In genomic region chr13:41059466-41059865, GRCh38 we compare ENCODE assay signal across 8 cellular contexts. TPM values are rescaled to one million over a fixed set of nuclear protein-coding genes. Genes with fewer than 3 reads are reported as not detected.
DNase-seq lines count a peak whose midpoint lies in the region; ATAC-seq, FAIRE-seq and TF ChIP-seq lines count a peak whose summit lies in the region.

No MANE protein-coding gene starts in this region.

- ATAC-seq in stimulated activated naive B cell treated with anti-CD40 and anti-IgM and Interleukin-4, amounts not matched to agents 10 μg/mL and 1 μg/mL and 100 μg/mL, for 72 hours (replicated peaks) = no peak
- ATAC-seq in HG03457 (IDR thresholded peaks at IDR 0.05; ENCODE audit: unreplicated experiment) (no peak), GM21423 (IDR thresholded peaks at IDR 0.05; ENCODE audit: unreplicated experiment) (no peak)

- peaks cover 14% of the 10 kb centered on the region for H3K36me3 Mint-ChIP-seq in activated T-helper 1 cell treated with anti-CD3 and anti-CD28 coated beads, Interleukin-12 subunit alpha, Interleukin-12 subunit beta, Interleukin-2, Interleukin-4 antibody, amounts not matched to agents 30 ng/mL and 10 ng/mL and 1 ng/mL, durations not matched to agents 14 hours and 24 hours and 36 hours (ENCODE audit: low read depth)
- H3K36me3 Mint-ChIP-seq in stimulated activated naive B cell treated with anti-CD40 and anti-IgM and Interleukin-4, amounts not matched to agents 10 μg/mL and 1 μg/mL and 100 μg/mL, for 72 hours = peaks cover 13 to 25% of the 10 kb centered on the region in 2 donors

- H3K36me3 ChIP-seq in ACC112 (ENCODE audit: insufficient read depth, low read length) = no peaks in the 10 kb centered on the region
- H3K36me3 ChIP-seq in iPS-15b (ENCODE audit: control insufficient read depth, insufficient read depth, low read length) = no peaks in the 10 kb centered on the region

- H3K4me1 Mint-ChIP-seq in activated T-helper 1 cell treated with anti-CD3 and anti-CD28 coated beads, Interleukin-12 subunit alpha, Interleukin-12 subunit beta, Interleukin-2, Interleukin-4 antibody, amounts not matched to agents 30 ng/mL and 10 ng/mL and 1 ng/mL, durations not matched to agents 14 hours and 24 hours and 36 hours (ENCODE audit: low read depth) = peaks cover 74% of the 10 kb centered on the region
- peaks cover 38 to 77% of the 10 kb centered on the region in 2 donors for H3K4me1 Mint-ChIP-seq in stimulated activated naive B cell treated with anti-CD40 and anti-IgM and Interleukin-4, amounts not matched to agents 10 μg/mL and 1 μg/mL and 100 μg/mL, for 72 hours

- H3K4me3 Mint-ChIP-seq in activated T-helper 1 cell treated with anti-CD3 and anti-CD28 coated beads, Interleukin-12 subunit alpha, Interleukin-12 subunit beta, Interleukin-2, Interleukin-4 antibody, amounts not matched to agents 30 ng/mL and 10 ng/mL and 1 ng/mL, durations not matched to agents 14 hours and 24 hours and 36 hours = peak overlapping the region; percentile 98
- peak overlapping the region; percentile 99 to 100 for H3K4me3 Mint-ChIP-seq in stimulated activated naive B cell treated with anti-CD40 and anti-IgM and Interleukin-4, amounts not matched to agents 10 μg/mL and 1 μg/mL and 100 μg/mL, for 72 hours

- no peaks in the 10 kb centered on the region for H3K9me3 Mint-ChIP-seq in activated T-helper 1 cell treated with anti-CD3 and anti-CD28 coated beads, Interleukin-12 subunit alpha, Interleukin-12 subunit beta, Interleukin-2, Interleukin-4 antibody, amounts not matched to agents 30 ng/mL and 10 ng/mL and 1 ng/mL, durations not matched to agents 14 hours and 24 hours and 36 hours
- no peaks in the 10 kb centered on the region for H3K9me3 Mint-ChIP-seq in stimulated activated naive B cell treated with anti-CD40 and anti-IgM and Interleukin-4, amounts not matched to agents 10 μg/mL and 1 μg/mL and 100 μg/mL, for 72 hours

- peaks cover 78% of the 10 kb centered on the region for H3K79me2 ChIP-seq in ACC112 (ENCODE audit: control insufficient read depth, insufficient read depth, low read length, unreplicated experiment)

- no peak for TF ChIP-seq CTCF in HFF-Myc (IDR thresholded peaks at IDR 0.05; ENCODE audit: low read depth, low read length, missing control alignments)
- no peak for TF ChIP-seq CTCF in D721Med (IDR thresholded peaks at IDR 0.05; ENCODE audit: insufficient read depth, missing control alignments)

- H3K27me3 ChIP-seq in ACC112 (ENCODE audit: insufficient read depth, low read length) = no peaks in the 10 kb centered on the region
- no peaks in the 10 kb centered on the region for H3K27me3 ChIP-seq in iPS-15b (ENCODE audit: control insufficient read depth, insufficient read depth, low read length)

- peak overlapping the region; percentile 99 for H3K27ac Mint-ChIP-seq in activated T-helper 1 cell treated with anti-CD3 and anti-CD28 coated beads, Interleukin-12 subunit alpha, Interleukin-12 subunit beta, Interleukin-2, Interleukin-4 antibody, amounts not matched to agents 30 ng/mL and 10 ng/mL and 1 ng/mL, durations not matched to agents 14 hours and 24 hours and 36 hours
- peak overlapping the region; percentile 100 for H3K27ac Mint-ChIP-seq in stimulated activated naive B cell treated with anti-CD40 and anti-IgM and Interleukin-4, amounts not matched to agents 10 μg/mL and 1 μg/mL and 100 μg/mL, for 72 hours

- intact Hi-C loops in activated T-helper 1 cell treated with anti-CD3 and anti-CD28 coated beads, Interleukin-12 subunit alpha, Interleukin-12 subunit beta, Interleukin-2, Interleukin-4 antibody, amounts not matched to agents 30 ng/mL and 10 ng/mL and 1 ng/mL, durations not matched to agents 14 hours and 24 hours and 36 hours (cut with micrococcal nuclease) = no loop called here

- H3K9ac ChIP-seq in iPS-15b (ENCODE audit: low read depth, low read length) = peak overlapping the region; percentile 91

- DNase-seq in HFF-Myc (ENCODE audit: extremely low read depth, low read depth) (no peak), D721Med (ENCODE audit: insufficient read length, low spot score) (no peak)
- DNase-seq in activated T-helper 1 cell treated with anti-CD3 and anti-CD28 coated beads, Interleukin-12 subunit alpha, Interleukin-12 subunit beta, Interleukin-2, Interleukin-4 antibody, amounts not matched to agents 30 ng/mL and 10 ng/mL and 1 ng/mL, durations not matched to agents 14 hours and 24 hours and 36 hours (ENCODE audit: low spot score) = no peak
- DNase-seq in stimulated activated naive B cell treated with anti-CD40 and anti-IgM and Interleukin-4, amounts not matched to agents 10 μg/mL and 1 μg/mL and 100 μg/mL, for 72 hours = no peak

- FAIRE-seq in D721Med (lab: Jason Lieb, UNC) = no peak

- H3K4me1 ChIP-seq in ACC112 (ENCODE audit: control insufficient read depth, insufficient read depth, low read length, unreplicated experiment) (peaks cover 41% of the 10 kb centered on the region), iPS-15b (ENCODE audit: control insufficient read depth, insufficient read depth, low read length) (peaks cover 6% of the 10 kb centered on the region)

- H3K9me3 ChIP-seq in iPS-15b (ENCODE audit: control insufficient read depth, insufficient read depth, low read length) = no peaks in the 10 kb centered on the region

- H3K27me3 Mint-ChIP-seq in activated T-helper 1 cell treated with anti-CD3 and anti-CD28 coated beads, Interleukin-12 subunit alpha, Interleukin-12 subunit beta, Interleukin-2, Interleukin-4 antibody, amounts not matched to agents 30 ng/mL and 10 ng/mL and 1 ng/mL, durations not matched to agents 14 hours and 24 hours and 36 hours (ENCODE audit: insufficient read depth) = peaks cover 6% of the 10 kb centered on the region
- H3K27me3 Mint-ChIP-seq in stimulated activated naive B cell treated with anti-CD40 and anti-IgM and Interleukin-4, amounts not matched to agents 10 μg/mL and 1 μg/mL and 100 μg/mL, for 72 hours = no peaks in the 10 kb centered on the region

- peak overlapping the region; percentile 55 for H2AFZ ChIP-seq in ACC112 (ENCODE audit: low read length, unreplicated experiment)

- H3K27ac ChIP-seq in ACC112 (ENCODE audit: low read depth, low read length) = peak overlapping the region; percentile 97

- peak overlapping the region; percentile 88 for H3K4me3 ChIP-seq in ACC112 (ENCODE audit: low read depth, low read length)
- peak overlapping the region; percentile 69 for H3K4me3 ChIP-seq in HFF-Myc (replicated peaks; ENCODE audit: low read depth, low read length)
- H3K4me3 ChIP-seq in iPS-15b (ENCODE audit: low read depth, low read length) = peak overlapping the region; percentile 97

RNA-seq across cellular contexts. Expression of gene WBP4, which starts 1.8 kb away (rescaled TPM):
- 13.4 and 14.0 TPM in 2 replicates for total RNA-seq in activated T-helper 1 cell treated with anti-CD3 and anti-CD28 coated beads, Interleukin-12 subunit alpha, Interleukin-12 subunit beta, Interleukin-2, Interleukin-4 antibody, amounts not matched to agents 30 ng/mL and 10 ng/mL and 1 ng/mL, durations not matched to agents 14 hours and 24 hours and 36 hours

RNA-seq across cellular contexts. Expression of gene ELF1, which starts 40.4 kb away (rescaled TPM):
- total RNA-seq in activated T-helper 1 cell treated with anti-CD3 and anti-CD28 coated beads, Interleukin-12 subunit alpha, Interleukin-12 subunit beta, Interleukin-2, Interleukin-4 antibody, amounts not matched to agents 30 ng/mL and 10 ng/mL and 1 ng/mL, durations not matched to agents 14 hours and 24 hours and 36 hours = 75.3 and 76.8 TPM in 2 replicates
